Comparison of ENCODE assay signal across 14 cellular contexts in the genomic region with DNA sequence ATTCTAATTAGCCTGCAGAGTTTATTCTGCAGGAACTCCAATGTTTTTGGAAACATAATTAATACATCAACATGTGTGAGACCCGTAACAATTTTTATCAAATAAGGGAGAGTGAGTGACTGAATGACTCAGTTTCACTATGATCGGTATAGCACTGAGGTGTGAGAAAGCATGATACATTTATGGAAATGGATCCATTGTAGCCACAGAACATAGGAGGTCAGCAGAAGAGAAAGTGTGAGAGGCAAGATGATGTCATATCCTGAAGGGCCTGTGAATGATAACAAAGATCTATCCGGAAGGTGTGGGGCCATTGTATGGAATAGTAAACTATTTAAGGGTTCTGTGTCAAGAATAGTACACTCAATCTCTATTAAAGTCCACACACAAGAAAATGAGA.
DNase-seq lines count a peak whose midpoint lies in the region; ATAC-seq, FAIRE-seq and TF ChIP-seq lines count a peak whose summit lies in the region.
"Had no signal": no experiment of that assay in that cellular context is flagged by ENCODE, and none has a peak within 500 bp of the region (broad histone marks: within the 10 kb centered on the region; RNA-seq: fewer than 3 reads in every experiment).

No MANE protein-coding gene starts in this region.

- no peak overlapping the region for H3K27ac Mint-ChIP-seq in activated T-helper 2 cell treated with anti-CD3 and anti-CD28 coated beads, Interferon-gamma antibody, Interleukin-2, Interleukin-4, amounts not matched to agents 10 μg/mL and 5 μg/mL and 100 μg/mL, durations not matched to agents 14 hours and 24 hours and 36 hours
- H3K27ac Mint-ChIP-seq: activated T-cell treated with anti-CD3 and anti-CD28 coated beads, Interleukin-2, amount 50 U/mL, for 24 hours had no signal

- no peak for TF ChIP-seq CTCF in GM20000 (IDR thresholded peaks at IDR 0.05; ENCODE audit: extremely low read depth, missing control alignments)
- TF ChIP-seq CTCF in bronchial epithelial cell (IDR thresholded peaks at IDR 0.05; ENCODE audit: insufficient read depth, low read length, severe bottlenecking), result no peak
- no peak for TF ChIP-seq CTCF in D721Med (IDR thresholded peaks at IDR 0.05; ENCODE audit: insufficient read depth, missing control alignments)

- H3K27me3 ChIP-seq in bronchial epithelial cell (ENCODE audit: control insufficient read depth, insufficient read depth, low read length), result no peaks in the 10 kb centered on the region
- H3K27me3 ChIP-seq: cardiac muscle cell, MG63 had no signal

- DNase-seq in GM20000 (ENCODE audit: low spot score) (peak; percentile 18), bronchial epithelial cell (ENCODE audit: low read depth) (peak; percentile 26), D721Med (ENCODE audit: insufficient read length, low spot score) (no peak), iPS-NIHi11 (ENCODE audit: low spot score) (no peak), NCI-H2171 treated with DMSO at 0.1 percent for 48 hours (lab: John Stamatoyannopoulos, UW) (no peak)
- no peak for DNase-seq in activated T-helper 2 cell treated with anti-CD3 and anti-CD28 coated beads, Interferon-gamma antibody, Interleukin-2, Interleukin-4, amounts not matched to agents 10 μg/mL and 5 μg/mL and 100 μg/mL, durations not matched to agents 14 hours and 24 hours and 36 hours (ENCODE audit: low spot score)
- DNase-seq: activated T-cell treated with anti-CD3 and anti-CD28 coated beads, Interleukin-2, amount 50 U/mL, for 24 hours; foreskin melanocyte; H7; MG63; right cardiac atrium had no signal

- H3K36me3 ChIP-seq in bronchial epithelial cell (ENCODE audit: control insufficient read depth, insufficient read depth, low read length), result no peaks in the 10 kb centered on the region
- H3K36me3 ChIP-seq: cardiac muscle cell, MG63 had no signal

- H3K27me3 Mint-ChIP-seq in activated T-helper 2 cell treated with anti-CD3 and anti-CD28 coated beads, Interferon-gamma antibody, Interleukin-2, Interleukin-4, amounts not matched to agents 10 μg/mL and 5 μg/mL and 100 μg/mL, durations not matched to agents 14 hours and 24 hours and 36 hours (ENCODE audit: low read depth), result no peaks in the 10 kb centered on the region
- H3K27me3 Mint-ChIP-seq: activated T-cell treated with anti-CD3 and anti-CD28 coated beads, Interleukin-2, amount 50 U/mL, for 24 hours had no signal

- intact Hi-C loops in activated T-helper 2 cell treated with anti-CD3 and anti-CD28 coated beads, Interferon-gamma antibody, Interleukin-2, Interleukin-4, amounts not matched to agents 10 μg/mL and 5 μg/mL and 100 μg/mL, durations not matched to agents 14 hours and 24 hours and 36 hours (cut with micrococcal nuclease), result no loop called here

- peaks cover 15% of the 10 kb centered on the region for H3K9me3 Mint-ChIP-seq in activated T-helper 2 cell treated with anti-CD3 and anti-CD28 coated beads, Interferon-gamma antibody, Interleukin-2, Interleukin-4, amounts not matched to agents 10 μg/mL and 5 μg/mL and 100 μg/mL, durations not matched to agents 14 hours and 24 hours and 36 hours

- H3K4me1 Mint-ChIP-seq in activated T-helper 2 cell treated with anti-CD3 and anti-CD28 coated beads, Interferon-gamma antibody, Interleukin-2, Interleukin-4, amounts not matched to agents 10 μg/mL and 5 μg/mL and 100 μg/mL, durations not matched to agents 14 hours and 24 hours and 36 hours (ENCODE audit: low read depth), result no peaks in the 10 kb centered on the region

- FAIRE-seq in bronchial epithelial cell (lab: Jason Lieb, UNC) (no peak), D721Med (lab: Jason Lieb, UNC) (no peak)

- no peaks in the 10 kb centered on the region for H3K36me3 Mint-ChIP-seq in activated T-helper 2 cell treated with anti-CD3 and anti-CD28 coated beads, Interferon-gamma antibody, Interleukin-2, Interleukin-4, amounts not matched to agents 10 μg/mL and 5 μg/mL and 100 μg/mL, durations not matched to agents 14 hours and 24 hours and 36 hours (ENCODE audit: low read depth)

- no peak overlapping the region for H3K4me3 Mint-ChIP-seq in activated T-helper 2 cell treated with anti-CD3 and anti-CD28 coated beads, Interferon-gamma antibody, Interleukin-2, Interleukin-4, amounts not matched to agents 10 μg/mL and 5 μg/mL and 100 μg/mL, durations not matched to agents 14 hours and 24 hours and 36 hours (ENCODE audit: low read depth)
- H3K4me3 Mint-ChIP-seq: activated T-cell treated with anti-CD3 and anti-CD28 coated beads, Interleukin-2, amount 50 U/mL, for 24 hours had no signal

- no peak overlapping the region for H3K4me3 ChIP-seq in bronchial epithelial cell (ENCODE audit: low read depth, low read length)
- H3K4me3 ChIP-seq: cardiac muscle cell, MG63 had no signal

- peak; percentile 95 for ATAC-seq in GM18508 (IDR thresholded peaks at IDR 0.05; ENCODE audit: insufficient read depth, unreplicated experiment)
- peak; percentile 93 for ATAC-seq in HG03025 (IDR thresholded peaks at IDR 0.05; ENCODE audit: low FRiP score, unreplicated experiment)
- ATAC-seq: right cardiac atrium had no signal

Comparison
In these comparisons a context has a peak if more than half of its experiments do, and no peak if none do; other contexts are left out.
1. DNase-seq: peak in GM20000 (single experiment) and bronchial epithelial cell (single experiment); none in D721Med (single experiment), iPS-NIHi11 (single experiment), NCI-H2171 treated with DMSO at 0.1 percent for 48 hours (single experiment) and activated T-helper 2 cell treated with anti-CD3 and anti-CD28 coated beads, Interferon-gamma antibody, Interleukin-2, Interleukin-4, amounts not matched to agents 10 μg/mL and 5 μg/mL and 100 μg/mL, durations not matched to agents 14 hours and 24 hours and 36 hours (single experiment).